In genomic region chr9:101566904-101567724, GRCh38 we compare ENCODE assay signal across 9 cellular contexts. TPM values are rescaled to one million over a fixed set of nuclear protein-coding genes. Genes with fewer than 3 reads are reported as not detected.
DNase-seq lines count a peak whose midpoint lies in the region; ATAC-seq, FAIRE-seq and TF ChIP-seq lines count a peak whose summit lies in the region.
"Had no signal": no experiment of that assay in that cellular context is flagged by ENCODE, and none has a peak within 500 bp of the region (broad histone marks: within the 10 kb centered on the region; RNA-seq: fewer than 3 reads in every experiment).

No MANE protein-coding gene starts in this region.

- DNase-seq in NOMO-1 treated with DMSO at 0.1 percent for 48 hours (lab: John Stamatoyannopoulos, UW; ENCODE audit: unreplicated experiment) (peak; percentile 6), NOMO-1 (lab: John Stamatoyannopoulos, UW; ENCODE audit: unreplicated experiment in 2 of 2) (no peak), H54 (ENCODE audit: insufficient read length, low spot score) (peak; percentile 27), NCI-H69 (lab: John Stamatoyannopoulos, UW) (peak; percentile 44), body of pancreas (peak in 3 of 4 donors; percentile 14 to 18 (median 18)), nephron progenitor cell (peak; percentile 13), T1000 (lab: John Stamatoyannopoulos, UW) (no peak), NCI-H2107 treated with DMSO at 0.1 percent for 48 hours (lab: John Stamatoyannopoulos, UW; ENCODE audit: unreplicated experiment) (no peak)

- H3K36me3 ChIP-seq in body of pancreas (replicated peaks in 1 of 2; ENCODE audit: insufficient read depth in 1 of 2, low read depth in 2 of 2), result peaks cover 4 to 5% of the 10 kb centered on the region in 2 donors

- no peaks in the 10 kb centered on the region for H3K27me3 Mint-ChIP-seq in nephron progenitor cell (ENCODE audit: low read depth, poor library complexity)

- no peak overlapping the region for H3K27ac Mint-ChIP-seq in nephron progenitor cell

- H3K9me3 ChIP-seq in body of pancreas, result no peaks in the 10 kb centered on the region

- no peak overlapping the region for H3K4me3 Mint-ChIP-seq in nephron progenitor cell

- whole genome bisulfite sequencing in body of pancreas, 2 donors, result 84 to 88% methylated on average over 5 of the region's 5 CpGs

- H3K4me3 ChIP-seq in body of pancreas, result no peak overlapping the region

- no peak for TF ChIP-seq POLR2A in H54 (IDR thresholded peaks at IDR 0.05; ENCODE audit: low read depth, low read length)
- TF ChIP-seq POLR2A in body of pancreas (IDR thresholded peaks at IDR 0.05), result no peak

- peak; percentile 83 for FAIRE-seq in H54 (lab: Jason Lieb, UNC)
- FAIRE-seq: G401.6 had no signal

- intact Hi-C loops in body of pancreas (cut with DNase I), result no loop called here

- peaks cover 47% of the 10 kb centered on the region for H3K36me3 Mint-ChIP-seq in nephron progenitor cell (ENCODE audit: low read depth)

- no peaks in the 10 kb centered on the region for H3K4me1 ChIP-seq in body of pancreas

- peaks cover 9% of the 10 kb centered on the region for H3K4me1 Mint-ChIP-seq in nephron progenitor cell

- H3K27me3 ChIP-seq in body of pancreas, result no peaks in the 10 kb centered on the region

- no peaks in the 10 kb centered on the region for H3K9me3 Mint-ChIP-seq in nephron progenitor cell

- ATAC-seq in body of pancreas, result no peak

- TF ChIP-seq CTCF in body of pancreas (IDR thresholded peaks at IDR 0.05) (peak in 6 of 7 experiments; percentile 17 to 35 (median 20)), nephron progenitor cell (IDR thresholded peaks at IDR 0.05) (peak; percentile 42)

- no peak overlapping the region for H3K27ac ChIP-seq in body of pancreas

RNA-seq across cellular contexts. Expression of gene PPP3R2, which starts 27.7 kb away (rescaled TPM):
- not detected for total RNA-seq in body of pancreas

RNA-seq across cellular contexts. Expression of gene RNF20, which starts 33.5 kb away (rescaled TPM):
- 10 to 100 TPM; 17.5 to 21.3 TPM for total RNA-seq in body of pancreas

Comparison
In these comparisons a context has a peak if more than half of its experiments do, and no peak if none do; other contexts are left out.
1. DNase-seq: peak in NOMO-1 treated with DMSO at 0.1 percent for 48 hours (single experiment), H54 (single experiment), NCI-H69 (single experiment), body of pancreas (3 of 4) and nephron progenitor cell (single experiment); none in NOMO-1 (0 of 2), T1000 (single experiment) and NCI-H2107 treated with DMSO at 0.1 percent for 48 hours (single experiment).